ENCODE assay signal across 27 cellular contexts in the genomic region with DNA sequence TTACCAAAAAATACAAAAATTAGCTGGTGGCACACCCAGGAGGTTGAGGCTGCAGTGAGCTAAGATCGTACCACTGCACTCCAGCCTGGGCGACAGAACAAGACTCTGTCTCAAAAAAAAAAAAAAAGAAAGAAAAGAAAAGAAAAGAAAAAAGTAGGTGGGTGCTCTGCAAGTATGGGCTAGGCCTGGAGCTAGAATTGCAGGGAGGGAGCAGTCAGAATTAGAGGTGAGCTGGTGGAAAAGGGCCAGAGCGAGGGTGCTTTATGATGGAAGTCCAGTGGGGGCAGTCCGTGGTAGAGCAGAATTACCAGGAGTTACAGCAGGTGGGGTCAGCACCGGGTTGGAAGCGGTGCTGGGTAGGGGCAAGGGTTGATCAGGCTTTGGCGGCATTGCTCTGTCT. TPM values are rescaled to one million over a fixed set of nuclear protein-coding genes. Genes with fewer than 3 reads are reported as not detected.
"Had no signal": no experiment of that assay in that cellular context is flagged by ENCODE, and none has a peak within 500 bp of the region (broad histone marks: within the 10 kb centered on the region; RNA-seq: fewer than 3 reads in every experiment).

No MANE protein-coding gene starts in this region.

- H3K27ac ChIP-seq: colonic mucosa, epithelial cell of prostate, esophagus squamous epithelium, gastrocnemius medialis, heart right ventricle, left lung, lower lobe of right lung had no signal

- FAIRE-seq: endometrium, islet of Langerhans, keratinocyte had no signal

- ATAC-seq: effector memory CD8-positive, alpha-beta T cell; esophagus mucosa; gastrocnemius medialis; heart right ventricle; left cardiac atrium; left lung; left ventricle myocardium superior; lower lobe of right lung; naive thymus-derived CD4-positive, alpha-beta T cell had no signal

- H3K36me3 ChIP-seq: colonic mucosa, esophagus squamous epithelium, gastrocnemius medialis, heart right ventricle, left lung, lower lobe of right lung had no signal

- DNase-seq: colonic mucosa; cortex of kidney; effector CD8-positive, alpha-beta T cell; effector memory CD8-positive, alpha-beta T cell; endodermal cell; erythroblast; esophagus squamous epithelium; foreskin fibroblast; foreskin melanocyte; gastrocnemius medialis; glutamatergic neuron; head of caudate nucleus; heart right ventricle; hippocampal formation; left cardiac atrium; left lung; left ventricle myocardium superior; lower lobe of right lung; mesendoderm; midbrain; naive thymus-derived CD4-positive, alpha-beta T cell had no signal

- H3K4me1 ChIP-seq: colonic mucosa, esophagus squamous epithelium, gastrocnemius medialis, heart right ventricle, left lung had no signal

- H3K27me3 ChIP-seq: colonic mucosa had no signal

- H3K4me3 ChIP-seq: colonic mucosa, esophagus squamous epithelium, gastrocnemius medialis, heart right ventricle, left lung, lower lobe of right lung had no signal

- H3K9me3 ChIP-seq: colonic mucosa, esophagus squamous epithelium, gastrocnemius medialis, heart right ventricle, left lung, lower lobe of right lung had no signal

RNA-seq across cellular contexts. Expression of a gene that starts 59.5 kb away (rescaled TPM):
- total RNA-seq: gastrocnemius medialis, glomerular endothelial cell had no signal
- polyA plus RNA-seq: naive thymus-derived CD4-positive, alpha-beta T cell had no signal
